25 cellular contexts compared by ENCODE assay signal in genomic region chr22:22803285-22803853, GRCh38.
"Had no signal": no experiment of that assay in that cellular context is flagged by ENCODE, and none has a peak within 500 bp of the region (broad histone marks: within the 10 kb centered on the region; RNA-seq: fewer than 3 reads in every experiment).

No MANE protein-coding gene starts in this region.

- H3K27ac ChIP-seq: brain microvascular endothelial cell, esophagus squamous epithelium, heart right ventricle, left lung, right atrium auricular region, tibial nerve had no signal

- H3K36me3 ChIP-seq: brain microvascular endothelial cell, esophagus squamous epithelium, heart right ventricle, left lung, right atrium auricular region, tibial nerve had no signal

- H3K27me3 ChIP-seq: left lung, right atrium auricular region, tibial nerve had no signal

- H3K4me1 ChIP-seq: esophagus squamous epithelium, heart right ventricle, left lung, right atrium auricular region, tibial nerve had no signal

- H3K4me2 ChIP-seq: smooth muscle cell had no signal

- H3K9me3 ChIP-seq: esophagus squamous epithelium, heart right ventricle, left lung, right atrium auricular region, tibial nerve had no signal

- DNase-seq: activated B cell treated with CpG ODN at 0.5 μM for 24 hours; activated CD4-positive, alpha-beta T cell treated with anti-CD3 and anti-CD28 coated beads, Interleukin-2, amount 50 U/mL, for 4 hours; activated CD8-positive, alpha-beta memory T cell treated with anti-CD3 and anti-CD28 coated beads, Interleukin-2, amount 50 U/mL, for 4 hours; activated effector memory CD4-positive, alpha-beta T cell treated with anti-CD3 and anti-CD28 coated beads, Interleukin-2, amount 50 U/mL, for 16 hours; activated naive CD4-positive, alpha-beta T cell treated with anti-CD3 and anti-CD28 coated beads, Interleukin-2, amount 50 U/mL, for 16 hours; activated T-cell treated with anti-CD3 and anti-CD28 coated beads, Interleukin-2, amount 50 U/mL, for 1 hour; amniotic stem cell; brain microvascular endothelial cell; caudate nucleus; cortex of kidney; esophagus squamous epithelium; foreskin melanocyte; heart right ventricle; left lung; occipital lobe; stimulated activated CD4-positive, alpha-beta T cell treated with anti-CD3 and anti-CD28 coated beads, Interleukin-1b, Interleukin-23, amount 100 ng/mL, for 48 hours; stimulated activated CD4-positive, alpha-beta T cell treated with anti-CD3 and anti-CD28 coated beads, Interleukin-4, amount 100 ng/mL, for 4 hours; stimulated activated CD8-positive, alpha-beta memory T cell treated with anti-CD3 and anti-CD28 coated beads, Interleukin-4, amount 100 ng/mL, for 48 hours; stimulated activated naive B cell treated with anti-CD40 and anti-IgM and Interleukin-4, amounts not matched to agents 10 μg/mL and 1 μg/mL and 100 μg/mL, for 72 hours; T-helper 1 cell had no signal

- H3K36me3 Mint-ChIP-seq: stimulated activated naive B cell treated with anti-CD40 and anti-IgM and Interleukin-4, amounts not matched to agents 10 μg/mL and 1 μg/mL and 100 μg/mL, for 72 hours had no signal

- H3K27ac Mint-ChIP-seq: activated B cell treated with CpG ODN at 0.5 μM for 24 hours; activated T-helper 1 cell treated with anti-CD3 and anti-CD28 coated beads, Interleukin-12 subunit alpha, Interleukin-12 subunit beta, Interleukin-2, Interleukin-4 antibody, amounts not matched to agents 30 ng/mL and 10 ng/mL and 1 ng/mL, durations not matched to agents 14 hours and 24 hours and 36 hours; stimulated activated naive B cell treated with anti-CD40 and anti-IgM and Interleukin-4, amounts not matched to agents 10 μg/mL and 1 μg/mL and 100 μg/mL, for 72 hours; T-helper 2 cell treated with Interferon-gamma antibody and Interleukin-4, amounts not matched to agents 5 μg/mL and 100 μg/mL, for 36 hours had no signal

- H3K9me3 Mint-ChIP-seq: activated B cell treated with CpG ODN at 0.5 μM for 24 hours; activated T-helper 1 cell treated with anti-CD3 and anti-CD28 coated beads, Interleukin-12 subunit alpha, Interleukin-12 subunit beta, Interleukin-2, Interleukin-4 antibody, amounts not matched to agents 30 ng/mL and 10 ng/mL and 1 ng/mL, durations not matched to agents 14 hours and 24 hours and 36 hours; stimulated activated naive B cell treated with anti-CD40 and anti-IgM and Interleukin-4, amounts not matched to agents 10 μg/mL and 1 μg/mL and 100 μg/mL, for 72 hours; T-helper 2 cell treated with Interferon-gamma antibody and Interleukin-4, amounts not matched to agents 5 μg/mL and 100 μg/mL, for 36 hours had no signal

- H3K4me3 ChIP-seq: esophagus squamous epithelium, heart right ventricle, left lung, right atrium auricular region, smooth muscle cell, tibial nerve had no signal

- ATAC-seq: heart right ventricle; left lung; stimulated activated naive B cell treated with anti-CD40 and anti-IgM and Interleukin-4, amounts not matched to agents 10 μg/mL and 1 μg/mL and 100 μg/mL, for 72 hours had no signal

- H3K4me3 Mint-ChIP-seq: activated B cell treated with CpG ODN at 0.5 μM for 24 hours; activated T-helper 1 cell treated with anti-CD3 and anti-CD28 coated beads, Interleukin-12 subunit alpha, Interleukin-12 subunit beta, Interleukin-2, Interleukin-4 antibody, amounts not matched to agents 30 ng/mL and 10 ng/mL and 1 ng/mL, durations not matched to agents 14 hours and 24 hours and 36 hours; stimulated activated naive B cell treated with anti-CD40 and anti-IgM and Interleukin-4, amounts not matched to agents 10 μg/mL and 1 μg/mL and 100 μg/mL, for 72 hours; T-helper 2 cell treated with Interferon-gamma antibody and Interleukin-4, amounts not matched to agents 5 μg/mL and 100 μg/mL, for 36 hours had no signal
